ENCODE assay signal across 11 cellular contexts in the genomic region with DNA sequence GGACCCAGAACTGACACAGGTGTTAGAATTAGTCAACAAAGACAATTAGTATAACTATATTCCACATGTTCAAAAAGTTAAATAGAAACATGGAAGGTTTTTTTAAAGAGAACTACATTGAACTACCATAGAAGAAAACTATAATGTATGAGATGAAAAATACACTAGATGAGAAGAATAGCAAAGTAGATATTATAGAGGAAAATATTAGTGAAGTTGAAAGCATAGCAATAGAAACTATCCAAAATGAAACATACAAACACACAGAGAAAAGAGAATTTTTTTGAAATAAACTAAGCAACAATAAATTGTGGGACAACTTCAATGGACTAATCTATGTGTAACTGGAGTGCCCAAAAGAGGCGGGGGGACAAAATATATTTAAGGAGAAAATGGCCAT.
"Had no signal": no experiment of that assay in that cellular context is flagged by ENCODE, and none has a peak within 500 bp of the region (broad histone marks: within the 10 kb centered on the region; RNA-seq: fewer than 3 reads in every experiment).

No MANE protein-coding gene starts in this region.

- H3K36me3 ChIP-seq: HAP-1 had no signal

- H2AFZ ChIP-seq: GM23248, GM23338 had no signal

- H3K4me3 ChIP-seq: GM23248, GM23338, HAP-1 had no signal

- DNase-seq: GM23248, GOT3, H7, H9, HCEC 1CT, HFFc6 had no signal

- ATAC-seq: GM23338, HCT116 had no signal

- H3K4me2 ChIP-seq: GM23338 had no signal

- H3K9me3 ChIP-seq: HAP-1 had no signal

- H3K4me1 ChIP-seq: HAP-1 had no signal

- H3K9ac ChIP-seq: GM23248 had no signal

- H3K27ac ChIP-seq: GM23248 had no signal

- FAIRE-seq: H1, H54 had no signal
